8 cellular contexts compared by ENCODE assay signal in genomic region chr9:35518981-35519679, GRCh38. TPM values are rescaled to one million over a fixed set of nuclear protein-coding genes. Genes with fewer than 3 reads are reported as not detected.
DNase-seq lines count a peak whose midpoint lies in the region; ATAC-seq and TF ChIP-seq lines count a peak whose summit lies in the region.

No MANE protein-coding gene starts in this region.

- no peak overlapping the region for H4K8ac ChIP-seq in mesendoderm (ENCODE audit: low read depth, low read length)

- POLR2A ChIA-PET in PC-3 (lab: Charles Lee; ENCODE audit: unreplicated experiment) = interaction anchor here (0.5 kb wide), 1 partner anchor 10 kb away, joined by 4 read pairs; no protein-coding TSS in a partner anchor

- no peaks in the 10 kb centered on the region for H3K27me3 Mint-ChIP-seq in endothelial cell (ENCODE audit: unreplicated experiment)

- H3K9me2 ChIP-seq in PC-3 (replicated peaks; ENCODE audit: low read length) = no peaks in the 10 kb centered on the region

- peaks cover 33% of the 10 kb centered on the region for H3K4me1 Mint-ChIP-seq in endothelial cell (ENCODE audit: unreplicated experiment)

- no peak for TF ChIP-seq POLR2A in transverse colon (IDR thresholded peaks at IDR 0.05)

- H2AFZ ChIP-seq in PC-3 (ENCODE audit: low read length) = no peak overlapping the region

- intact Hi-C loops in PC-3 (cut with micrococcal nuclease) (loop anchor here (1.0 kb wide), 1 partner anchor 29 kb away; the partner anchor contains the start of gene RUSC2), transverse colon (cut with DNase I; ENCODE audit: low total_unique reads) (no loop called here)

- peak overlapping the region; percentile 10; the same call in 1 of the 2 replicates for H3K4me3 ChIP-seq in PC-3 (ENCODE audit: low read length)
- H3K4me3 ChIP-seq in mesendoderm (ENCODE audit: low read length) = no peak overlapping the region
- no peak overlapping the region for H3K4me3 ChIP-seq in transverse colon

- no peaks in the 10 kb centered on the region for H3K36me3 Mint-ChIP-seq in endothelial cell (ENCODE audit: low read depth, unreplicated experiment)

- peak overlapping the region; percentile 58 for H3K56ac ChIP-seq in mesendoderm (ENCODE audit: low read length)

- no peak overlapping the region for H4K5ac ChIP-seq in mesendoderm (ENCODE audit: low read length)

- BruUV-seq in PC-3 (replicated peaks; lab: Mats Ljungman, UMichigan) = no TSS peak

- H3K9me3 ChIP-seq in PC-3 (ENCODE audit: low read length) = no peaks in the 10 kb centered on the region
- no peaks in the 10 kb centered on the region for H3K9me3 ChIP-seq in transverse colon

- H2BK5ac ChIP-seq in mesendoderm (ENCODE audit: low read length) = peak overlapping the region; percentile 69

- ATAC-seq in PC-3 (no peak), HG03039 (IDR thresholded peaks at IDR 0.05; ENCODE audit: unreplicated experiment) (no peak)

- peak overlapping the region; percentile 20 for H3K18ac ChIP-seq in mesendoderm (ENCODE audit: low read length)

- H3K36me3 ChIP-seq in PC-3 (ENCODE audit: low read depth, low read length) (0 out of 2 replicates have a peak, but pooled peaks cover 2% of the 10 kb centered on the region), mesendoderm (ENCODE audit: control insufficient read depth, insufficient read depth, low read length) (no peaks in the 10 kb centered on the region), transverse colon (no peaks in the 10 kb centered on the region)

- H2BK120ac ChIP-seq in mesendoderm (ENCODE audit: low read depth, low read length) = peak overlapping the region; percentile 33

- WGBS in mesendoderm (ENCODE audit: extremely low coverage, insufficient coverage, low lambda C conversion rate) = no CpG with 5 or more reads among the region's 5 CpGs
- WGBS in transverse colon (ENCODE audit: low coverage in 1 of 2), 2 donors = 61% methylated on average over 5 of the region's 5 CpGs; no CpG with 5 or more reads in 1 of the 2 donors

- CTCF ChIA-PET in PC-3 (lab: Charles Lee) = interaction anchor here (0.6 to 1.7 kb wide), 2 partner anchors 13 to 35 kb away, joined by 4 to 7 read pairs; no protein-coding TSS in a partner anchor

- peak; percentile 70 for DNase-seq in PC-3
- DNase-seq in endothelial cell (ENCODE audit: low spot score) = no peak
- peak; percentile 72 for DNase-seq in mesendoderm
- DNase-seq in transverse colon = no peak
- DNase-seq in HuH-7.5 (ENCODE audit: low spot score) = no peak
- DNase-seq in NCI-H1930 (lab: John Stamatoyannopoulos, UW) = no peak
- DNase-seq in GF-D8 (lab: John Stamatoyannopoulos, UW) = no peak

- H3K27ac Mint-ChIP-seq in endothelial cell (ENCODE audit: unreplicated experiment) = peak overlapping the region; percentile 91

- peaks cover 6% of the 10 kb centered on the region for H3F3A ChIP-seq in PC-3 (ENCODE audit: low read length, unreplicated experiment)

- H2BK15ac ChIP-seq in mesendoderm (replicated peaks; ENCODE audit: low read depth) = no peak overlapping the region

- no peak for TF ChIP-seq EP300 in transverse colon (IDR thresholded peaks at IDR 0.05; ENCODE audit: low read depth)

- H3K9ac ChIP-seq in PC-3 (ENCODE audit: low read length) (no peak overlapping the region), mesendoderm (ENCODE audit: low read length) (no peak overlapping the region)

- peak overlapping the region; percentile 5 for H2AK5ac ChIP-seq in mesendoderm (ENCODE audit: low read length)

- peak overlapping the region; percentile 53 for H3K27ac ChIP-seq in PC-3 (ENCODE audit: low read length)
- peak overlapping the region; percentile 63 for H3K27ac ChIP-seq in mesendoderm (ENCODE audit: low read depth, low read length)
- peak overlapping the region; percentile 56 to 81 (median 78) for H3K27ac ChIP-seq in transverse colon

- H3K4me2 ChIP-seq in PC-3 (ENCODE audit: low read length) = peak overlapping the region; percentile 38
- no peak overlapping the region for H3K4me2 ChIP-seq in mesendoderm (ENCODE audit: low read length)

- peak overlapping the region; percentile 46 for H3K4ac ChIP-seq in mesendoderm (ENCODE audit: low read depth, low read length)

- H3K27me3 ChIP-seq in PC-3 (ENCODE audit: low read length) = no peaks in the 10 kb centered on the region
- H3K27me3 ChIP-seq in mesendoderm (ENCODE audit: insufficient read depth, low read length, poor library complexity) = no peaks in the 10 kb centered on the region
- no peaks in the 10 kb centered on the region for H3K27me3 ChIP-seq in transverse colon

- TF ChIP-seq CTCF in PC-3 (conservative IDR thresholded peaks at IDR 0.05; ENCODE audit: low read depth, low read length) = no peak
- no peak for TF ChIP-seq CTCF in endothelial cell (IDR thresholded peaks at IDR 0.05; ENCODE audit: unreplicated experiment)
- TF ChIP-seq CTCF in transverse colon (IDR thresholded peaks at IDR 0.05) = no peak

- H3K4me1 ChIP-seq in PC-3 (ENCODE audit: insufficient read depth, low read length) (peaks cover 68% of the 10 kb centered on the region), mesendoderm (ENCODE audit: control insufficient read depth, low read depth, low read length) (peaks cover 28% of the 10 kb centered on the region), transverse colon (peaks cover 23 to 62% (median 34%) of the 10 kb centered on the region in 4 donors)

- in situ Hi-C loops in transverse colon (cut with MboI; ENCODE audit: low pct_ligation_motif_present in 1 of 4, low pct_unique_long_range_greater_than_20kb in 1 of 4, low sequenced_read_pairs in 3 of 4) = no loop called here

- H3K79me2 ChIP-seq in PC-3 (ENCODE audit: low read length) (peaks cover 56% of the 10 kb centered on the region), mesendoderm (ENCODE audit: control insufficient read depth, insufficient read depth, low read length) (no peaks in the 10 kb centered on the region)

- H3K9me3 Mint-ChIP-seq in endothelial cell (ENCODE audit: unreplicated experiment) = no peaks in the 10 kb centered on the region

- peaks cover 2% of the 10 kb centered on the region for H3K79me1 ChIP-seq in mesendoderm (ENCODE audit: low read length)

- H4K20me1 ChIP-seq in PC-3 (ENCODE audit: low read length) = no peaks in the 10 kb centered on the region

- no peak overlapping the region for H3K23ac ChIP-seq in mesendoderm (ENCODE audit: low read length)

- H3K4me3 Mint-ChIP-seq in endothelial cell (ENCODE audit: unreplicated experiment) = no peak overlapping the region

RNA-seq across cellular contexts. Expression of gene RUSC2, which starts 29.2 kb away (rescaled TPM):
- 10.7 and 13.3 TPM in 2 replicates for total RNA-seq in PC-3 (2014; rRNA removed)
- 22.3 TPM for total RNA-seq in endothelial cell (ENCODE audit: unreplicated experiment)
- polyA plus RNA-seq in mesendoderm (2013, experiment 1 of 2) = 4.1 TPM
- polyA plus RNA-seq in mesendoderm (2013, experiment 2 of 2) = 3.9 TPM
- total RNA-seq in transverse colon = 10 to 100 TPM in 2 of 4 donors, 1 to 10 TPM in 2; 7.0 to 16.8 (median 12.1) TPM

Comparison
In these comparisons a context has a peak if more than half of its experiments do, and no peak if none do; other contexts are left out.
1. DNase-seq: peak in PC-3 (single experiment) and mesendoderm (single experiment); none in endothelial cell (single experiment), transverse colon (single experiment), HuH-7.5 (single experiment), NCI-H1930 (0 of 2) and GF-D8 (single experiment).
2. Peak in every context shown above with its lines, with median percentiles within 50 percentile points of each other: H3K27ac ChIP-seq.